6 cellular contexts compared by ENCODE assay signal in genomic region chr11:574031-574565, GRCh38. TPM values are rescaled to one million over a fixed set of nuclear protein-coding genes. Genes with fewer than 3 reads are reported as not detected.
DNase-seq lines count a peak whose midpoint lies in the region; ATAC-seq and TF ChIP-seq lines count a peak whose summit lies in the region.
"Not testable (repeated sequence)": the region's sequence is repeated elsewhere in the genome, so short reads cannot be mapped to it uniquely, and the experiment has no call there.

No MANE protein-coding gene starts in this region.

- TF ChIP-seq RAD21 in HCT116 (IDR thresholded peaks at IDR 0.05; ENCODE audit: low read depth): not testable (repeated sequence)

- H3K27me3 ChIP-seq in HCT116 (ENCODE audit: insufficient read depth, low read length); RWPE2 (ENCODE audit: insufficient read depth, poor library complexity, severe bottlenecking): not testable (repeated sequence)

- ATAC-seq in HCT116; RWPE2 (ENCODE audit: low read depth); natural killer cell: not testable (repeated sequence)

- POLR2A ChIA-PET in HCT116 (lab: Charles Lee): not testable (repeated sequence)

- peaks cover 34% of the 10 kb centered on the region for H3K4me1 Mint-ChIP-seq in activated naive CD4-positive, alpha-beta T cell treated with anti-CD3 and anti-CD28 coated beads for 36 hours (ENCODE audit: low read depth)
- H3K4me1 Mint-ChIP-seq in natural killer cell (peaks cover 21 to 36% of the 10 kb centered on the region in 2 donors), type B pancreatic cell (ENCODE audit: unreplicated experiment) (peaks cover 14% of the 10 kb centered on the region)

- not testable (repeated sequence) for H2AFZ ChIP-seq in HCT116 (ENCODE audit: low read depth, low read length, poor library complexity, severe bottlenecking)

- intact Hi-C loops in HCT116 (cut with micrococcal nuclease); activated naive CD4-positive, alpha-beta T cell treated with anti-CD3 and anti-CD28 coated beads for 36 hours (cut with micrococcal nuclease): not testable (repeated sequence)
- intact Hi-C loops in natural killer cell (cut with micrococcal nuclease): loop anchor here (5.0 kb wide), 1 partner anchor 187 kb away; no protein-coding TSS in a partner anchor

- not testable (repeated sequence) for H3K27me3 Mint-ChIP-seq in activated naive CD4-positive, alpha-beta T cell treated with anti-CD3 and anti-CD28 coated beads for 36 hours (ENCODE audit: low read depth)
- H3K27me3 Mint-ChIP-seq in natural killer cell (ENCODE audit: low read depth in 2 of 2): peaks cover 0 to 10% of the 10 kb centered on the region in 2 donors
- H3K27me3 Mint-ChIP-seq in type B pancreatic cell: peaks cover 13% of the 10 kb centered on the region

- not testable (repeated sequence) for H3K27ac ChIP-seq in HCT116 (ENCODE audit: low read depth, low read length); RWPE2 (ENCODE audit: poor library complexity, severe bottlenecking)

- TF ChIP-seq CTCF in HCT116 (IDR thresholded peaks at IDR 0.05 in 2 of 3, conservative IDR thresholded peaks at IDR 0.05 in 1 of 3; ENCODE audit: borderline replicate concordance in 1 of 3, insufficient read depth in 1 of 3, low read depth in 2 of 3, low read length in 2 of 3); RWPE2 (IDR thresholded peaks at IDR 0.05; ENCODE audit: poor library complexity, severe bottlenecking); epithelial cell of proximal tubule (conservative IDR thresholded peaks at IDR 0.05; ENCODE audit: low read depth, low read length); natural killer cell (IDR thresholded peaks at IDR 0.05); type B pancreatic cell (conservative IDR thresholded peaks at IDR 0.05): not testable (repeated sequence)

- TF ChIP-seq POLR2A in HCT116 (IDR thresholded peaks at IDR 0.05; ENCODE audit: borderline replicate concordance, extremely low read depth, insufficient read depth, insufficient read length): not testable (repeated sequence)

- not testable (repeated sequence) for H3K9me3 ChIP-seq in HCT116 (ENCODE audit: control insufficient read depth in 1 of 2, insufficient read depth in 1 of 2, low read depth in 1 of 2, low read length in 2 of 2); RWPE2 (ENCODE audit: severe bottlenecking)

- H3K36me3 ChIP-seq in HCT116 (ENCODE audit: control insufficient read depth in 1 of 2, insufficient read depth in 2 of 2, low read length in 2 of 2): not testable (repeated sequence)
- peaks cover 16% of the 10 kb centered on the region for H3K36me3 ChIP-seq in RWPE2 (ENCODE audit: low read depth)

- peak overlapping the region; percentile 62 to 86; a peak in 2 of 4 replicates for H3K4me3 ChIP-seq in HCT116 (replicated peaks in 1 of 2; ENCODE audit: low read depth in 1 of 2, low read length in 2 of 2)
- H3K4me3 ChIP-seq in RWPE2 (ENCODE audit: severe bottlenecking): peak overlapping the region; percentile 50
- peak overlapping the region; percentile 75 for H3K4me3 ChIP-seq in epithelial cell of proximal tubule (ENCODE audit: low read depth, low read length)

- RAD21 ChIA-PET in HCT116 (lab: Charles Lee; ENCODE audit: low non-redundant PET in 1 of 2, low total read pairs in 2 of 2, uncharacterized antibody in 2 of 2, unreplicated experiment in 2 of 2): not testable (repeated sequence)

- not testable (repeated sequence) for H3K27ac Mint-ChIP-seq in activated naive CD4-positive, alpha-beta T cell treated with anti-CD3 and anti-CD28 coated beads for 36 hours; natural killer cell
- peak overlapping the region; percentile 96 for H3K27ac Mint-ChIP-seq in type B pancreatic cell

- H3K4me2 ChIP-seq in HCT116 (ENCODE audit: low read length): peak overlapping the region; percentile 98; the same call in 1 of the 2 replicates

- H3K36me3 Mint-ChIP-seq in activated naive CD4-positive, alpha-beta T cell treated with anti-CD3 and anti-CD28 coated beads for 36 hours (ENCODE audit: low read depth); natural killer cell; type B pancreatic cell: not testable (repeated sequence)

- H3K79me2 ChIP-seq in HCT116 (ENCODE audit: insufficient read depth, low read length): peaks cover 27% of the 10 kb centered on the region

- H3K4me1 ChIP-seq in HCT116 (ENCODE audit: control insufficient read depth in 1 of 2, insufficient read depth in 2 of 2, low read length in 2 of 2) (peaks cover 21 to 46% of the 10 kb centered on the region in 2 experiments), RWPE2 (ENCODE audit: insufficient read depth, poor library complexity, severe bottlenecking) (peaks cover 15% of the 10 kb centered on the region)

- not testable (repeated sequence) for H3K9me2 ChIP-seq in HCT116 (ENCODE audit: insufficient read depth)

- TSS peak; percentile 58 for BruUV-seq in HCT116 (replicated peaks; lab: Mats Ljungman, UMichigan)

- CTCF ChIA-PET in HCT116 (lab: Charles Lee); activated naive CD4-positive, alpha-beta T cell treated with anti-CD3 and anti-CD28 coated beads for 36 hours (lab: Charles Lee): not testable (repeated sequence)

- not testable (repeated sequence) for H4K20me1 ChIP-seq in HCT116 (ENCODE audit: insufficient read depth)

- peak overlapping the region; percentile 77 for H3K4me3 Mint-ChIP-seq in activated naive CD4-positive, alpha-beta T cell treated with anti-CD3 and anti-CD28 coated beads for 36 hours
- H3K4me3 Mint-ChIP-seq in natural killer cell (peak overlapping the region; percentile 86), type B pancreatic cell (peak overlapping the region; percentile 94)

- not testable (repeated sequence) for H3K9ac ChIP-seq in HCT116 (ENCODE audit: low read length)

- DNase-seq in HCT116 (ENCODE audit: low read depth, low spot score); RWPE2 (ENCODE audit: low spot score); epithelial cell of proximal tubule (ENCODE audit: low read depth); natural killer cell; type B pancreatic cell (ENCODE audit: extremely low spot score, unreplicated experiment): not testable (repeated sequence)
- peak; percentile 35 for DNase-seq in activated naive CD4-positive, alpha-beta T cell treated with anti-CD3 and anti-CD28 coated beads for 36 hours

- not testable (repeated sequence) for H3K9me3 Mint-ChIP-seq in activated naive CD4-positive, alpha-beta T cell treated with anti-CD3 and anti-CD28 coated beads for 36 hours; natural killer cell; type B pancreatic cell

RNA-seq across cellular contexts. Expression of gene PHRF1, which starts 2.2 kb away (rescaled TPM):
- 45.5 TPM for total RNA-seq in HCT116 (2021; ENCODE audit: unreplicated experiment)
- 20.3 TPM in 2 replicates for polyA plus RNA-seq in HCT116 (2012)
- 10 to 100 TPM; 25.6 to 26.1 TPM for total RNA-seq in activated naive CD4-positive, alpha-beta T cell treated with anti-CD3 and anti-CD28 coated beads for 36 hours
- total RNA-seq in epithelial cell of proximal tubule: 24.2 and 33.5 TPM in 2 replicates
- 10 to 100 TPM; 46.1 to 52.0 (median 46.9) TPM for total RNA-seq in natural killer cell
- 38.7 and 40.8 TPM in 2 replicates for total RNA-seq in type B pancreatic cell (ENCODE audit: low replicate concordance)

RNA-seq across cellular contexts. Expression of gene RASSF7, which starts 13.3 kb away (rescaled TPM):
- total RNA-seq in HCT116 (2021; ENCODE audit: unreplicated experiment) (35.9 TPM), epithelial cell of proximal tubule (106 and 154 TPM in 2 replicates), natural killer cell (10 to 100 TPM; 19.0 to 21.7 (median 20.0) TPM), type B pancreatic cell (ENCODE audit: low replicate concordance) (35.7 and 75.8 TPM in 2 replicates)
- polyA plus RNA-seq in HCT116 (2012): 43.6 and 64.9 TPM in 2 replicates
- 1 to 10 TPM; 8.3 to 9.9 TPM for total RNA-seq in activated naive CD4-positive, alpha-beta T cell treated with anti-CD3 and anti-CD28 coated beads for 36 hours

RNA-seq across cellular contexts. Expression of gene LMNTD2, which starts 13.6 kb away (rescaled TPM):
- total RNA-seq in HCT116 (2021; ENCODE audit: unreplicated experiment) (9.5 TPM), epithelial cell of proximal tubule (1.5 and 2.2 TPM in 2 replicates), natural killer cell (1 to 10 TPM; 3.5 to 5.2 (median 5.0) TPM), type B pancreatic cell (ENCODE audit: low replicate concordance) (6.7 and 7.2 TPM in 2 replicates)
- polyA plus RNA-seq in HCT116 (2012): 7.1 and 7.6 TPM in 2 replicates
- 1 to 10 TPM; 4.5 to 5.2 TPM for total RNA-seq in activated naive CD4-positive, alpha-beta T cell treated with anti-CD3 and anti-CD28 coated beads for 36 hours

RNA-seq across cellular contexts. Expression of gene LRRC56, which starts 36.8 kb away (rescaled TPM):
- total RNA-seq in HCT116 (2021; ENCODE audit: unreplicated experiment) (9.1 TPM), epithelial cell of proximal tubule (0.87 and 1.6 TPM in 2 replicates), natural killer cell (1 to 10 TPM; 1.5 to 2.4 (median 2.2) TPM), type B pancreatic cell (ENCODE audit: low replicate concordance) (1.7 and 1.8 TPM in 2 replicates)
- polyA plus RNA-seq in HCT116 (2012): 6.3 and 6.5 TPM in 2 replicates
- 1 to 10 TPM; 1.0 to 1.3 TPM for total RNA-seq in activated naive CD4-positive, alpha-beta T cell treated with anti-CD3 and anti-CD28 coated beads for 36 hours

RNA-seq across cellular contexts. Expression of gene HRAS, which starts 38.7 kb away (rescaled TPM):
- 104 TPM for total RNA-seq in HCT116 (2021; ENCODE audit: unreplicated experiment)
- polyA plus RNA-seq in HCT116 (2012): 118 and 126 TPM in 2 replicates
- 10 to 100 TPM; 22.0 to 25.8 TPM for total RNA-seq in activated naive CD4-positive, alpha-beta T cell treated with anti-CD3 and anti-CD28 coated beads for 36 hours
- 63.2 and 128 TPM in 2 replicates for total RNA-seq in epithelial cell of proximal tubule
- 10 to 100 TPM; 27.6 to 35.0 (median 30.6) TPM for total RNA-seq in natural killer cell
- 54.6 and 63.1 TPM in 2 replicates for total RNA-seq in type B pancreatic cell (ENCODE audit: low replicate concordance)
